Comparison of ENCODE assay signal across 13 cellular contexts in the genomic region with DNA sequence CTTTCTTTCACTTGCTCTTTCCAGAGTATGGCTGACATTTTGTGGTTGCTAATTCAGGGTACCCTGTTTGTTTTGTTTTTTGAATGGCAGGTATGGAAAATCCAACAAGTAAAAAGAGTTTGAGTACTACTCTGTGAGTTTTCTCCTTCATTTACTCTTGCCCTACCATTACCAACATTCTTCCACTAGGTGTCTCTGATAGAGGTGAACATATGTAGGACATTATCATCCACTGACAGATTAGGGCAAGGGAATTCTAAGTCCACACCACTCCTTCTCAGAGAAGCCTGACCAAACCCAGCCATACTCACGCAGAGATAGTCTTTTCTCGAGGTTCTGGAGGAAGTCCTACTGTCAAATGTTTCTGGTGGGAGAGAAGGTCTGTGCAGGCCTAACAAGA. TPM values are rescaled to one million over a fixed set of nuclear protein-coding genes. Genes with fewer than 3 reads are reported as not detected.
DNase-seq lines count a peak whose midpoint lies in the region; ATAC-seq and TF ChIP-seq lines count a peak whose summit lies in the region.
"Had no signal": no experiment of that assay in that cellular context is flagged by ENCODE, and none has a peak within 500 bp of the region (broad histone marks: within the 10 kb centered on the region; RNA-seq: fewer than 3 reads in every experiment).

No MANE protein-coding gene starts in this region.

- POLR2A ChIA-PET in AG04449 (lab: Yijun Ruan, JAX): no interaction called here
- POLR2A ChIA-PET in HEK293 (lab: Yijun Ruan, JAX): no interaction called here
- POLR2A ChIA-PET in SK-N-SH (lab: Yijun Ruan, JAX): no interaction called here

- no peaks in the 10 kb centered on the region for H3K9me3 Mint-ChIP-seq in stimulated activated effector memory CD8-positive, alpha-beta T cell treated with anti-CD3 and anti-CD28 coated beads, Interleukin-12 subunit alpha, Interleukin-12 subunit beta, amount 100 ng/mL, for 72 hours
- H3K9me3 Mint-ChIP-seq: activated T-cell treated with anti-CD3 and anti-CD28 coated beads, Interleukin-2, amount 50 U/mL, for 72 hours; CD4-positive, CD25-positive, alpha-beta regulatory T cell; T-helper 2 cell treated with Interferon-gamma antibody and Interleukin-4, amounts not matched to agents 5 μg/mL and 100 μg/mL, for 36 hours had no signal

- H3K79me2 ChIP-seq in SK-N-SH (ENCODE audit: insufficient read depth): no peaks in the 10 kb centered on the region

- peak; percentile 7 for TF ChIP-seq CTCF in AG04449 (IDR thresholded peaks at IDR 0.05; ENCODE audit: insufficient read depth, low read length, missing control alignments)
- 0 out of 2 replicates have a peak, but pooled peaks have one; percentile 36 for TF ChIP-seq CTCF in HEK293 (tag by site-specific recombination; IDR thresholded peaks at IDR 0.05)
- TF ChIP-seq CTCF in SK-N-SH (IDR thresholded peaks at IDR 0.05): peak; percentile 35
- TF ChIP-seq CTCF in fibroblast of pulmonary artery (IDR thresholded peaks at IDR 0.05; ENCODE audit: low read length, missing control alignments): peak; percentile 42

- CTCF ChIA-PET in AG04449 (lab: Yijun Ruan, JAX): no interaction called here
- CTCF ChIA-PET in HEK293 (lab: Yijun Ruan, JAX): no interaction called here
- CTCF ChIA-PET in SK-N-SH (lab: Yijun Ruan, JAX): no interaction called here

- no peaks in the 10 kb centered on the region for H4K20me1 ChIP-seq in SK-N-SH (ENCODE audit: insufficient read depth)

- H3K9me2 ChIP-seq in SK-N-SH: no peaks in the 10 kb centered on the region

- H3K27ac Mint-ChIP-seq in stimulated activated effector memory CD8-positive, alpha-beta T cell treated with anti-CD3 and anti-CD28 coated beads, Interleukin-12 subunit alpha, Interleukin-12 subunit beta, amount 100 ng/mL, for 72 hours: no peak overlapping the region
- H3K27ac Mint-ChIP-seq: activated T-cell treated with anti-CD3 and anti-CD28 coated beads, Interleukin-2, amount 50 U/mL, for 72 hours; CD4-positive, CD25-positive, alpha-beta regulatory T cell; T-helper 2 cell treated with Interferon-gamma antibody and Interleukin-4, amounts not matched to agents 5 μg/mL and 100 μg/mL, for 36 hours had no signal

- no peak for TF ChIP-seq RAD21 in SK-N-SH (IDR thresholded peaks at IDR 0.05; ENCODE audit: low read length)

- H3K36me3 Mint-ChIP-seq in stimulated activated effector memory CD8-positive, alpha-beta T cell treated with anti-CD3 and anti-CD28 coated beads, Interleukin-12 subunit alpha, Interleukin-12 subunit beta, amount 100 ng/mL, for 72 hours: no peaks in the 10 kb centered on the region
- H3K36me3 Mint-ChIP-seq: CD4-positive, CD25-positive, alpha-beta regulatory T cell had no signal

- no peak overlapping the region for H2AFZ ChIP-seq in SK-N-SH (ENCODE audit: low read depth)

- no peak overlapping the region for H3K4me3 ChIP-seq in AG04449 (ENCODE audit: low read depth, low read length)
- no peak overlapping the region for H3K4me3 ChIP-seq in HEK293 (ENCODE audit: low read depth, low read length)
- H3K4me3 ChIP-seq in SK-N-SH (ENCODE audit: low read depth in 2 of 2, low read length in 1 of 2): no peak overlapping the region
- H3K4me3 ChIP-seq in fibroblast of pulmonary artery (replicated peaks; ENCODE audit: low read depth, low read length): no peak overlapping the region

- H3K4me3 Mint-ChIP-seq in stimulated activated effector memory CD8-positive, alpha-beta T cell treated with anti-CD3 and anti-CD28 coated beads, Interleukin-12 subunit alpha, Interleukin-12 subunit beta, amount 100 ng/mL, for 72 hours: no peak overlapping the region
- H3K4me3 Mint-ChIP-seq: activated T-cell treated with anti-CD3 and anti-CD28 coated beads, Interleukin-2, amount 50 U/mL, for 72 hours; CD4-positive, CD25-positive, alpha-beta regulatory T cell; T-helper 2 cell treated with Interferon-gamma antibody and Interleukin-4, amounts not matched to agents 5 μg/mL and 100 μg/mL, for 36 hours had no signal

- no peaks in the 10 kb centered on the region for H3K27me3 ChIP-seq in SK-N-SH (ENCODE audit: insufficient read depth)

- no peak overlapping the region for H3K9ac ChIP-seq in SK-N-SH

- H3K4me2 ChIP-seq in SK-N-SH: no peak overlapping the region

- H3K4me1 ChIP-seq in HEK293 (ENCODE audit: control insufficient read depth, insufficient read depth, low read length) (no peaks in the 10 kb centered on the region), SK-N-SH (ENCODE audit: control insufficient read depth in 1 of 2, insufficient read depth in 2 of 2, low read depth in 1 of 2, low read length in 1 of 2) (no peaks in the 10 kb centered on the region)

- no peak for TF ChIP-seq EP300 in SK-N-SH (IDR thresholded peaks at IDR 0.05; ENCODE audit: borderline replicate concordance in 1 of 2, low read depth in 1 of 2, low read length in 1 of 2)

- no peak for ATAC-seq in stimulated activated effector memory CD8-positive, alpha-beta T cell treated with anti-CD3 and anti-CD28 coated beads, Interleukin-12 subunit alpha, Interleukin-12 subunit beta, amount 100 ng/mL, for 72 hours
- ATAC-seq in GM21526 (IDR thresholded peaks at IDR 0.05; ENCODE audit: low FRiP score, unreplicated experiment): no peak
- ATAC-seq: activated T-cell treated with anti-CD3 and anti-CD28 coated beads, Interleukin-2, amount 50 U/mL, for 72 hours had no signal

- H3K36me3 ChIP-seq in HEK293 (ENCODE audit: control insufficient read depth in 2 of 2, insufficient read depth in 1 of 2, low read length in 2 of 2) (peaks cover 16 to 39% of the 10 kb centered on the region in 2 experiments), SK-N-SH (replicated peaks in 1 of 2; ENCODE audit: control insufficient read depth in 1 of 2, insufficient read depth in 2 of 2, low read length in 1 of 2) (no peaks in the 10 kb centered on the region)

- no peaks in the 10 kb centered on the region for H3F3A ChIP-seq in SK-N-SH (replicated peaks; ENCODE audit: insufficient read depth)

- H3K9me3 ChIP-seq in HEK293 (ENCODE audit: control insufficient read depth, insufficient read depth, low read depth, low read length) (no peaks in the 10 kb centered on the region), SK-N-SH (no peaks in the 10 kb centered on the region)

- no peak overlapping the region for H3K27ac ChIP-seq in HEK293 (ENCODE audit: extremely low read depth, low read depth, low read length)
- no peak overlapping the region for H3K27ac ChIP-seq in SK-N-SH (ENCODE audit: low read depth in 2 of 2, low read length in 1 of 2)

- WGBS in SK-N-SH (ENCODE audit: low lambda C conversion rate): 27% methylated on average over 2 of the region's 2 CpGs

- peaks cover 8% of the 10 kb centered on the region for H3K4me1 Mint-ChIP-seq in stimulated activated effector memory CD8-positive, alpha-beta T cell treated with anti-CD3 and anti-CD28 coated beads, Interleukin-12 subunit alpha, Interleukin-12 subunit beta, amount 100 ng/mL, for 72 hours
- H3K4me1 Mint-ChIP-seq: CD4-positive, CD25-positive, alpha-beta regulatory T cell had no signal

- DNase-seq in AG04449 (ENCODE audit: low read depth, low spot score) (no peak), SK-N-SH (no peak), fibroblast of pulmonary artery (ENCODE audit: low read depth) (peak; percentile 50), NCI-H2081 (lab: John Stamatoyannopoulos, UW) (no peak)
- no peak for DNase-seq in stimulated activated CD4-positive, alpha-beta T cell treated with anti-CD3 and anti-CD28 coated beads, Interleukin-1b, Interleukin-23, amount 100 ng/mL, for 48 hours
- no peak for DNase-seq in stimulated activated effector memory CD8-positive, alpha-beta T cell treated with anti-CD3 and anti-CD28 coated beads, Interleukin-12 subunit alpha, Interleukin-12 subunit beta, amount 100 ng/mL, for 72 hours (ENCODE audit: low spot score in 2 of 2)
- DNase-seq: activated T-cell treated with anti-CD3 and anti-CD28 coated beads, Interleukin-2, amount 50 U/mL, for 72 hours; kidney; NCI-H446 had no signal

TF ChIP-seq in HEK293, 187 proteins besides CTCF, POLR2A, EP300 and RAD21:
- TF ChIP-seq ZNF140 (tag by site-specific recombination; IDR thresholded peaks at IDR 0.05) (no peak), ZNF292 (tag by site-specific recombination; IDR thresholded peaks at IDR 0.05; ENCODE audit: borderline replicate concordance, low read depth) (no peak), ZNF169 (tag by site-specific recombination; IDR thresholded peaks at IDR 0.05) (no peak)

TF ChIP-seq in SK-N-SH, 30 proteins besides CTCF, POLR2A, EP300 and RAD21 (continues in another document):
- TF ChIP-seq PBX3 (IDR thresholded peaks at IDR 0.05) (no peak), NFIC (IDR thresholded peaks at IDR 0.05; ENCODE audit: borderline replicate concordance) (no peak), RCOR1 (IDR thresholded peaks at IDR 0.05; ENCODE audit: low read length) (no peak), YY1 (IDR thresholded peaks at IDR 0.05; ENCODE audit: low read depth) (no peak), NRF1 (IDR thresholded peaks at IDR 0.05; ENCODE audit: low read depth, low read length) (no peak), RXRA (IDR thresholded peaks at IDR 0.05; ENCODE audit: borderline replicate concordance, low read depth) (no peak), SMC3 (IDR thresholded peaks at IDR 0.05; ENCODE audit: low read depth, low read length) (no peak)
- TF ChIP-seq, protein P1, sequence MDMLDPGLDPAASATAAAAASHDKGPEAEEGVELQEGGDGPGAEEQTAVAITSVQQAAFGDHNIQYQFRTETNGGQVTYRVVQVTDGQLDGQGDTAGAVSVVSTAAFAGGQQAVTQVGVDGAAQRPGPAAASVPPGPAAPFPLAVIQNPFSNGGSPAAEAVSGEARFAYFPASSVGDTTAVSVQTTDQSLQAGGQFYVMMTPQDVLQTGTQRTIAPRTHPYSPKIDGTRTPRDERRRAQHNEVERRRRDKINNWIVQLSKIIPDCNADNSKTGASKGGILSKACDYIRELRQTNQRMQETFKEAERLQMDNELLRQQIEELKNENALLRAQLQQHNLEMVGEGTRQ (IDR thresholded peaks at IDR 0.05; ENCODE audit: borderline replicate concordance, low read depth, low read length): no peak

RNA-seq across cellular contexts. Expression of gene HDAC8, which starts 36.7 kb away (rescaled TPM):
- 30.6 and 38.7 TPM in 2 replicates for polyA plus RNA-seq in SK-N-SH (2012; rRNA removed)
- polyA plus RNA-seq in SK-N-SH (2012; cell fraction: cytosol; rRNA removed): 38.4 and 43.3 TPM in 2 replicates
- 20.7 and 34.8 TPM in 2 replicates for polyA plus RNA-seq in SK-N-SH (2012; cell fraction: nucleus; rRNA removed)
